Comparison of ENCODE assay signal across 2 cellular contexts in the genomic region with DNA sequence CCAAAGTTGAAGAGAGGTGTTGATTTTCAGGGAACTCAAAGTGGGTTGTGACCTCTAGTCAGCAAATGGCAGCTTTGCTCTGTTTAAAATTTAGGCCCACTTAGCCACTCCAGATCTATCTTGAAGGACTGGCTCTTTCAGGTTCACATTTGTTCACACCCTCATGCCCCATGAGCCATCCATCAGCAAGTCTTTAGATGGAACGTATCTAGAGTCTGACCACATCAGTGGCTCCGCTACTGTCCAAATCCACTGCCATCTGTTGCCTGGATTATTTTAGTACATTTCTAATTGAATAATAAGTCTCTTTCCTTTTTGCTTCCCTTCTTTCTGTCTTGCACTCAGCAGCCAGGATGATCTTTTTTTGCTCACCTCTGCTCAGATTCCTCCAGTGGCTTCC.
TF ChIP-seq lines count a peak whose summit lies in the region.

No MANE protein-coding gene starts in this region.

TF ChIP-seq in IMR-90, 13 proteins besides CTCF, POLR2A, EP300 and RAD21:
- TF ChIP-seq SMC3 (IDR thresholded peaks at IDR 0.05; ENCODE audit: low read depth, low read length): no peak
- no peak for TF ChIP-seq MAFK (IDR thresholded peaks at IDR 0.05; ENCODE audit: low read depth, low read length)
- no peak for TF ChIP-seq RCOR1 (IDR thresholded peaks at IDR 0.05; ENCODE audit: insufficient replicate concordance, low read length)
- TF ChIP-seq RFX5 (IDR thresholded peaks at IDR 0.05; ENCODE audit: low read depth, low read length): no peak
- no peak for TF ChIP-seq CEBPB (IDR thresholded peaks at IDR 0.05; ENCODE audit: low read depth, low read length)
- TF ChIP-seq FOS (IDR thresholded peaks at IDR 0.05; ENCODE audit: low read depth, low read length): no peak
- TF ChIP-seq BHLHE40 (IDR thresholded peaks at IDR 0.05; ENCODE audit: low read depth, low read length): no peak
- no peak for TF ChIP-seq CHD1 (IDR thresholded peaks at IDR 0.05; ENCODE audit: low read depth, low read length)

TF ChIP-seq in K562, 482 proteins besides CTCF, POLR2A, EP300 and RAD21:
- TF ChIP-seq HMG20B (CRISPR knock-in tag; IDR thresholded peaks at IDR 0.05): no peak
- TF ChIP-seq, protein P1, sequence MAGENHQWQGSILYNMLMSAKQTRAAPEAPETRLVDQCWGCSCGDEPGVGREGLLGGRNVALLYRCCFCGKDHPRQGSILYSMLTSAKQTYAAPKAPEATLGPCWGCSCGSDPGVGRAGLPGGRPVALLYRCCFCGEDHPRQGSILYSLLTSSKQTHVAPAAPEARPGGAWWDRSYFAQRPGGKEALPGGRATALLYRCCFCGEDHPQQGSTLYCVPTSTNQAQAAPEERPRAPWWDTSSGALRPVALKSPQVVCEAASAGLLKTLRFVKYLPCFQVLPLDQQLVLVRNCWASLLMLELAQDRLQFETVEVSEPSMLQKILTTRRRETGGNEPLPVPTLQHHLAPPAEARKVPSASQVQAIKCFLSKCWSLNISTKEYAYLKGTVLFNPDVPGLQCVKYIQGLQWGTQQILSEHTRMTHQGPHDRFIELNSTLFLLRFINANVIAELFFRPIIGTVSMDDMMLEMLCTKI (IDR thresholded peaks at IDR 0.05; ENCODE audit: partially characterized antibody): no peak
- no peak for TF ChIP-seq MBD2 (IDR thresholded peaks at IDR 0.05; ENCODE audit: borderline replicate concordance, low read depth)
- no peak for TF ChIP-seq LARP7 (IDR thresholded peaks at IDR 0.05)
- no peak for TF ChIP-seq NFIX (CRISPR knock-in tag; IDR thresholded peaks at IDR 0.05; ENCODE audit: low read depth)
- TF ChIP-seq POLR2B (IDR thresholded peaks at IDR 0.05; ENCODE audit: low read depth, partially characterized antibody): no peak
- TF ChIP-seq MTF1 (CRISPR knock-in tag; IDR thresholded peaks at IDR 0.05; ENCODE audit: borderline replicate concordance): no peak
- TF ChIP-seq ZNF174 (CRISPR knock-in tag; IDR thresholded peaks at IDR 0.05): no peak
